8 cellular contexts compared by ENCODE assay signal in the genomic region with DNA sequence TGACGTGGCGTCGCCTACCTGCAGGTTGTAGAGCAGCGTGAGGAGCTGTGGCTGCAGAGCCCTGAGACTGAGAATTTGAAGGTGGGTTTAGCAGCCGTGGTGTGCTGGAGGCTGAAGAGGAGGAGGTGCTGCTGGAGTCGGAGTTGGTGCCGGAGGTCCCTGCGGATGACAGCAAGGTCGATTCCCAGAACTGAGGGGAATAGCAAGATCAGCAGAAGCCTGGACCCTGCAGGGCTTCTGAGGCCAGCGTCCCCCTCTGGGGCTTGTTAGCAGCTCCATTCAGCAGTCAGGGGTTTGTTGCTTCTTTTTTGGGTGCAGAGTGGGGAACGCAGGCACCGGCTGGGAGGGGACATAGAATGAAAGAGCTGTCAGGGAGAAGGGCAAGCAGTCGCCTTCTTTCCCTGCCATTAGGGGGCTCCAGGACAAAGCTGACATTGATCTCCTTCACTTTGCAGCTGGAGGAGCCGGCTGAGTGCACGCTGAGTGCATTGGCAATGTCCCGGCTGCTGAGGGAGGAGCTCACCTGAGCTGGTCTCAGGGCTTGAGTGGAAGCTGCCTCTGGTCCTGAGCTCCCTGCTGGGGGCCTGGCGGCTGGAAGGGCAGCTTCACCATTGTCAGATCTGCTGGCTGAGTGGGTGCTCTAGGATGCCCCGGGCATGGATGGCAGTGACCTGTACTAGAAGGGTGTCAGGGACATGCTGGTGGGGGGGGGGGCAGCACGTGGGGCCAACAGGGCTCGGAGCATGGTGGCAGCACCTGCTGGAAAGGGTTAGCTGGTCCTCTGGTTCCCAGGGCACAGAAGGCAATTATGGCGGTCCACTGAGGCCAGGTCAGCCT. TPM values are rescaled to one million over a fixed set of nuclear protein-coding genes. Genes with fewer than 3 reads are reported as not detected.
A peak's percentile ranks its signal among the peaks of the same experiment; 100 is the strongest.
DNase-seq lines count a peak whose midpoint lies in the region; ATAC-seq and TF ChIP-seq lines count a peak whose summit lies in the region.

No MANE protein-coding gene starts in this region.

- H3K4me1 ChIP-seq in RWPE2 (ENCODE audit: insufficient read depth, poor library complexity, severe bottlenecking), result no peaks in the 10 kb centered on the region
- H3K4me1 ChIP-seq in psoas muscle, result no peaks in the 10 kb centered on the region

- in situ Hi-C loops in Caki2 (cut with HindIII; ENCODE audit: low pct_unique_long_range_greater_than_20kb, low sequenced_read_pairs), result no loop called here

- intact Hi-C loops in psoas muscle (cut with DNase I), result loop anchor here (5.0 kb wide), 3 partner anchors 89 to 214 kb away; a partner anchor contains a TSS

- H3K36me3 ChIP-seq in RWPE2 (ENCODE audit: low read depth), result no peaks in the 10 kb centered on the region
- no peaks in the 10 kb centered on the region for H3K36me3 ChIP-seq in kidney epithelial cell (ENCODE audit: control insufficient read depth, insufficient read depth, low read length)
- no peaks in the 10 kb centered on the region for H3K36me3 ChIP-seq in psoas muscle (ENCODE audit: insufficient read depth in 1 of 2, low read depth in 1 of 2)

- H3K27me3 ChIP-seq in RWPE2 (ENCODE audit: insufficient read depth, poor library complexity, severe bottlenecking) (peaks cover 16% of the 10 kb centered on the region), kidney epithelial cell (ENCODE audit: control insufficient read depth, insufficient read depth, low read length) (peaks cover 17% of the 10 kb centered on the region), psoas muscle (ENCODE audit: insufficient read depth in 3 of 3, low read length in 2 of 3) (peaks cover 0 to 55% (median 6%) of the 10 kb centered on the region in 3 donors)

- ATAC-seq in RWPE2 (ENCODE audit: low read depth) (peak; percentile 35; the same call in 2 of the 3 replicates), psoas muscle (no peak), HG02938 (IDR thresholded peaks at IDR 0.05; ENCODE audit: unreplicated experiment) (no peak)

- TF ChIP-seq CTCF in HFFc6 (IDR thresholded peaks at IDR 0.05) (peak; percentile 43), RWPE2 (IDR thresholded peaks at IDR 0.05; ENCODE audit: poor library complexity, severe bottlenecking) (peak; percentile 14), kidney epithelial cell (IDR thresholded peaks at IDR 0.05; ENCODE audit: insufficient read depth, low read length, poor library complexity, severe bottlenecking) (peak; percentile 43), psoas muscle (IDR thresholded peaks at IDR 0.05) (no peak)

- DNase-seq in Caki2 (ENCODE audit: low read depth), result peak; percentile 45
- DNase-seq in HFFc6, result no peak
- DNase-seq in RWPE2 (ENCODE audit: low spot score), result no peak
- DNase-seq in kidney epithelial cell (ENCODE audit: low read depth), result no peak
- DNase-seq in psoas muscle, result no peak
- no peak for DNase-seq in activated naive CD4-positive, alpha-beta T cell (lab: John Stamatoyannopoulos, UW)
- no peak for DNase-seq in activated CD4-positive, alpha-beta T cell treated with anti-CD3 and anti-CD28 coated beads, Interleukin-2, amount 50 U/mL, for 48 hours

- WGBS in psoas muscle, 3 donors, result 47 to 53% (median 50%) methylated on average over 21 of the region's 21 CpGs

- H3K36me3 Mint-ChIP-seq in HFFc6 (ENCODE audit: low read depth), result no peaks in the 10 kb centered on the region

- H3K27ac ChIP-seq in RWPE2 (ENCODE audit: poor library complexity, severe bottlenecking), result no peak overlapping the region
- no peak overlapping the region for H3K27ac ChIP-seq in psoas muscle

- H3K27me3 Mint-ChIP-seq in HFFc6 (ENCODE audit: insufficient read depth), result peaks cover 35% of the 10 kb centered on the region

- no peaks in the 10 kb centered on the region for H3K9me3 ChIP-seq in RWPE2 (ENCODE audit: severe bottlenecking)
- H3K9me3 ChIP-seq in psoas muscle, result no peaks in the 10 kb centered on the region

- no peak overlapping the region for H3K4me3 ChIP-seq in RWPE2 (ENCODE audit: severe bottlenecking)
- H3K4me3 ChIP-seq in kidney epithelial cell (ENCODE audit: low read depth, low read length), result no peak overlapping the region
- no peak overlapping the region for H3K4me3 ChIP-seq in psoas muscle

- H3K27ac Mint-ChIP-seq in HFFc6, result no peak overlapping the region

- H3K9me3 Mint-ChIP-seq in HFFc6, result no peaks in the 10 kb centered on the region

- H3K4me1 Mint-ChIP-seq in HFFc6 (ENCODE audit: low read depth), result 0 out of 2 replicates have a peak, but pooled peaks cover 5% of the 10 kb centered on the region

- no peak overlapping the region for H3K4me3 Mint-ChIP-seq in HFFc6

RNA-seq across cellular contexts. Expression of a gene that starts 20.8 kb away (rescaled TPM):
- total RNA-seq in Caki2 (2014; rRNA removed; shearing (Covaris generic); ENCODE audit: low replicate concordance), result not detected in 2 replicates
- total RNA-seq in HFFc6 (2021; fragmentation: NEBNext Ultra II Directional; extraction: Animal tissue kit (Norgen Biotek cat#: 25700)), result not detected
- total RNA-seq in kidney epithelial cell, result not detected in 2 replicates
- total RNA-seq in psoas muscle, result not detected
- polyA plus RNA-seq in psoas muscle, result not detected

RNA-seq across cellular contexts. Expression of a gene that starts 24.5 kb away (rescaled TPM):
- total RNA-seq in Caki2 (2014; rRNA removed; shearing (Covaris generic); ENCODE audit: low replicate concordance), result not detected in 2 replicates
- total RNA-seq in HFFc6 (2021; fragmentation: NEBNext Ultra II Directional; extraction: Animal tissue kit (Norgen Biotek cat#: 25700)), result 1 to 10 TPM; 1.1 to 2.8 (median 1.7) TPM
- 8.8 and 12.4 TPM in 2 replicates for total RNA-seq in kidney epithelial cell
- total RNA-seq in psoas muscle, result 1 to 10 TPM; 2.0 to 4.4 (median 3.3) TPM
- polyA plus RNA-seq in psoas muscle, result 1 to 10 TPM; 1.6 to 2.9 (median 2.7) TPM
